Comparison of ENCODE assay signal across 20 cellular contexts in the genomic region with DNA sequence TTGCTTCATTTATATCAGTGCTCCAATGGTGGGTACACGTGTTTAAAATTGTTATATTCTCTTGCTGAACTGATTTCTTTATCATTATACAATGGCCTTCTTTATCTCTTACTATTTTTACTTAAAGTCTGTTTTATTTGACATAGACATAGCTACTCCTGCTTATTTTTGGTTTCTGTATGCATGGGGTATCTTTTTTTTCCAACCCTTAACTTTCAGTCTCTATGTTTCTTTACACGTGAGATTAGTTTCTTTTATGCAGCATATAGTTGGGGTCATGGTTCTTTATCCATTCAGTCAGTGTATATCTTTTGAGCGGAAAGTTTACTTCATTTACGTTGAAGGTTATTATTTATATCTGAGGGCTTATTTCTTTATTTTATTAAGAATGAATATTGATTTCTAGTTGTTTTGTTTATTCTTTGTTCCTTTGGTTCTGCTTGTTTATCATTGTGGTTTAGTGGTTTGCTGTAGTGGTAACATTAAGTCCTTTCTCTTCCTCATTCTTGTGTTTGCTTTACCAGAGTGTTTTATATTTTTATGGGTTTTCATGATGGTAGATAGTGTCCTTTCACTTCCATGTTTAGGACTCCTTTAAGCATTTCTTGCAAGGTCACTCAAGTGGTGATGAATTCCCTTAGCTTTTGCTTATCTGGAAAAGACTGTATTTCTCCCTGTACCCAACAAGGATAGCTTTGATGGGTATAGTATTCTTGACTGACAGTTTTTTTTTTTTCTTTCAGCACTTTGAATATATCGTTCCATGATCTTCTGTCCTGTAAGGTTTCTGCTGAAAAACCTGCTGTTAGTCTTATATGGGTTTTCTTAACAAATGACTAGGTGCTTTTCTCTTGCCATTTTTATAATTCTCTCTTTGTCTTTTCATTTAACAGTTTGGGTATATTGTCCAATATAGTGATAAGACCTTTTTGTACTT. TPM values are rescaled to one million over a fixed set of nuclear protein-coding genes. Genes with fewer than 3 reads are reported as not detected.
DNase-seq lines count a peak whose midpoint lies in the region; ATAC-seq, FAIRE-seq and TF ChIP-seq lines count a peak whose summit lies in the region.
"Had no signal": no experiment of that assay in that cellular context is flagged by ENCODE, and none has a peak within 500 bp of the region (broad histone marks: within the 10 kb centered on the region; RNA-seq: fewer than 3 reads in every experiment).

No MANE protein-coding gene starts in this region.

- no peaks in the 10 kb centered on the region for H3K36me3 ChIP-seq in MM.1S (replicated peaks; ENCODE audit: insufficient read depth, low read length)
- H3K36me3 ChIP-seq: heart right ventricle, left ventricle myocardium inferior had no signal

- H3K9me2 ChIP-seq in MM.1S (replicated peaks; ENCODE audit: insufficient read depth, low read length) = no peaks in the 10 kb centered on the region

- H3K36me3 Mint-ChIP-seq in activated naive CD4-positive, alpha-beta T cell treated with anti-CD3 and anti-CD28 coated beads, Interleukin-2, amount 50 U/mL, for 72 hours = peaks cover 5 to 48% of the 10 kb centered on the region in 2 donors

- H3K9ac ChIP-seq in MM.1S (ENCODE audit: low read length) = no peak overlapping the region
- H3K9ac ChIP-seq: GM23248 had no signal

- no peaks in the 10 kb centered on the region for H3K27me3 ChIP-seq in MM.1S (replicated peaks; ENCODE audit: insufficient read depth, low read length)
- H3K27me3 ChIP-seq: heart right ventricle had no signal

- in situ Hi-C loops in G401 (cut with HindIII; ENCODE audit: low sequenced_read_pairs) = no loop called here

- no peaks in the 10 kb centered on the region for H3K79me2 ChIP-seq in MM.1S (ENCODE audit: low read length)

- no peak overlapping the region for H3K27ac Mint-ChIP-seq in activated naive CD4-positive, alpha-beta T cell treated with anti-CD3 and anti-CD28 coated beads, Interleukin-2, amount 50 U/mL, for 72 hours
- H3K27ac Mint-ChIP-seq: activated naive CD4-positive, alpha-beta T cell treated with anti-CD3 and anti-CD28 coated beads, Interleukin-2, amount 50 U/mL, for 24 hours; naive thymus-derived CD4-positive, alpha-beta T cell had no signal

- ATAC-seq in GM18498 (IDR thresholded peaks at IDR 0.05; ENCODE audit: unreplicated experiment) = peak; percentile 63
- peak; percentile 77 for ATAC-seq in GM19467 (IDR thresholded peaks at IDR 0.05; ENCODE audit: unreplicated experiment)
- peak; percentile 72 for ATAC-seq in HG02973 (IDR thresholded peaks at IDR 0.05; ENCODE audit: unreplicated experiment)
- no peak for ATAC-seq in activated naive CD4-positive, alpha-beta T cell treated with anti-CD3 and anti-CD28 coated beads, Interleukin-2, amount 50 U/mL, for 72 hours
- ATAC-seq: heart right ventricle; naive thymus-derived CD4-positive, alpha-beta T cell had no signal

- H4K20me1 ChIP-seq in MM.1S (ENCODE audit: insufficient read depth, low read length) = no peaks in the 10 kb centered on the region

- H3K4me2 ChIP-seq in MM.1S (ENCODE audit: low read depth, low read length) = no peak overlapping the region

- no peak overlapping the region for H3K27ac ChIP-seq in MM.1S (ENCODE audit: low read length)
- H3K27ac ChIP-seq: epithelial cell of prostate, GM23248, heart right ventricle, left ventricle myocardium inferior had no signal

- peaks cover 11 to 26% of the 10 kb centered on the region in 2 donors for H3K9me3 Mint-ChIP-seq in activated naive CD4-positive, alpha-beta T cell treated with anti-CD3 and anti-CD28 coated beads, Interleukin-2, amount 50 U/mL, for 72 hours

- H3K4me1 ChIP-seq in MM.1S (ENCODE audit: low read length) = 0 out of 2 replicates have a peak, but pooled peaks cover 1% of the 10 kb centered on the region
- H3K4me1 ChIP-seq: heart right ventricle, left ventricle myocardium inferior had no signal

- H3K4me3 ChIP-seq in MM.1S (ENCODE audit: low read length) = no peak overlapping the region
- H3K4me3 ChIP-seq: GM23248, heart right ventricle, left ventricle myocardium inferior had no signal

- H2AFZ ChIP-seq in MM.1S (ENCODE audit: low read length) = no peak overlapping the region
- H2AFZ ChIP-seq: GM23248 had no signal

- H3K9me3 ChIP-seq in MM.1S (replicated peaks; ENCODE audit: insufficient read depth, low read length) = no peaks in the 10 kb centered on the region

- no peak for FAIRE-seq in D721Med (lab: Jason Lieb, UNC)
- FAIRE-seq: A204.1 had no signal

- no peak for TF ChIP-seq CTCF in MM.1S (IDR thresholded peaks at IDR 0.05; ENCODE audit: low read length)
- TF ChIP-seq CTCF in D721Med (IDR thresholded peaks at IDR 0.05; ENCODE audit: insufficient read depth, missing control alignments) = no peak

- DNase-seq in MM.1S (peak; percentile 19), NCI-H526 (lab: John Stamatoyannopoulos, UW) (no peak), D721Med (ENCODE audit: insufficient read length, low spot score) (no peak), G401 (ENCODE audit: low spot score) (no peak)
- DNase-seq in activated naive CD4-positive, alpha-beta T cell treated with anti-CD3 and anti-CD28 coated beads, Interleukin-2, amount 50 U/mL, for 72 hours (ENCODE audit: low spot score in 2 of 2) = no peak
- DNase-seq: activated CD8-positive, alpha-beta memory T cell treated with anti-CD3 and anti-CD28 coated beads for 24 hours; caudate nucleus; GM23248; heart right ventricle; left ventricle myocardium inferior; naive thymus-derived CD4-positive, alpha-beta T cell; NCI-H446 treated with DMSO at 0.1 percent for 48 hours; RPMI8226; trophoblast cell had no signal

- 0 out of 2 replicates have a peak, but pooled peaks cover 7% of the 10 kb centered on the region for H3F3A ChIP-seq in MM.1S (ENCODE audit: insufficient read depth, low read length)

RNA-seq across cellular contexts. Expression of a gene that starts 38.3 kb away (rescaled TPM):
- not detected in 2 replicates for total RNA-seq in G401 (2014; rRNA removed; shearing (Covaris generic))
- 1 to 10 TPM; 4.9 to 8.2 TPM for total RNA-seq in activated naive CD4-positive, alpha-beta T cell treated with anti-CD3 and anti-CD28 coated beads, Interleukin-2, amount 50 U/mL, for 72 hours

Comparison
In these comparisons a context has a peak if more than half of its experiments do, and no peak if none do; other contexts are left out.
1. ATAC-seq: peak in GM18498 (single experiment), GM19467 (single experiment) and HG02973 (single experiment); none in activated naive CD4-positive, alpha-beta T cell treated with anti-CD3 and anti-CD28 coated beads, Interleukin-2, amount 50 U/mL, for 72 hours (0 of 2).